In the genomic region with DNA sequence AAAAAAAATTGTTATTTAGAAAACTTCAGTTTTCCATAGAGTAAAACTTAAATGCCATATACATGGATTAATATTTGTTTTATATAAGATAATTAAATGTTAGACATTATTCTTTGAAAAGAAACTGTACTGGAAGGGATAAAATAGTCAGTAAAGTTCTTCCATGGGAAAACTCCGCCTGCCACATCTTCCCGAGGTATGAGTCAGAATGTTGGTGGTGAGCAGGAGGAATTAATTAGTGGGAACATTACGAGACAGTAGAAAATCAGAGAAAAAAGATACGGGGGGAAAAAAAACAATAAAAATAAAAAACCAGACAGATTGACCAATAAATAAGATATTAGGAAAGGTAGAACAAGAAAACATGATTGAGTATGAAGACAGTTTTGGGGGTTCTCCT, we compare ENCODE assay signal across 1 cellular context.
TF ChIP-seq lines count a peak whose summit lies in the region.

No MANE protein-coding gene starts in this region.

TF ChIP-seq in SK-N-SH, 30 proteins besides CTCF, POLR2A, EP300 and RAD21:
- peak; percentile 77; the same call in 1 of the 2 replicates for TF ChIP-seq FOSL2 (IDR thresholded peaks at IDR 0.05; ENCODE audit: borderline replicate concordance, low read depth)
- no peak; the same call in 1 of the 2 replicates for TF ChIP-seq POLR2AphosphoS5 (IDR thresholded peaks at IDR 0.05; ENCODE audit: low read depth, low read length)
- TF ChIP-seq RXRA (IDR thresholded peaks at IDR 0.05; ENCODE audit: borderline replicate concordance, low read depth) = no peak
- TF ChIP-seq USF2 (IDR thresholded peaks at IDR 0.05; ENCODE audit: borderline replicate concordance, low read depth, low read length) = no peak
- TF ChIP-seq TCF12 (IDR thresholded peaks at IDR 0.05) = peak; percentile 90
- TF ChIP-seq JUND (IDR thresholded peaks at IDR 0.05) = peak; percentile 52; the same call in 1 of the 2 replicates
- TF ChIP-seq, protein P1, sequence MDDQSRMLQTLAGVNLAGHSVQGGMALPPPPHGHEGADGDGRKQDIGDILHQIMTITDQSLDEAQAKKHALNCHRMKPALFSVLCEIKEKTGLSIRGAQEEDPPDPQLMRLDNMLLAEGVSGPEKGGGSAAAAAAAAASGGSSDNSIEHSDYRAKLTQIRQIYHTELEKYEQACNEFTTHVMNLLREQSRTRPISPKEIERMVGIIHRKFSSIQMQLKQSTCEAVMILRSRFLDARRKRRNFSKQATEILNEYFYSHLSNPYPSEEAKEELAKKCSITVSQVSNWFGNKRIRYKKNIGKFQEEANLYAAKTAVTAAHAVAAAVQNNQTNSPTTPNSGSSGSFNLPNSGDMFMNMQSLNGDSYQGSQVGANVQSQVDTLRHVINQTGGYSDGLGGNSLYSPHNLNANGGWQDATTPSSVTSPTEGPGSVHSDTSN (IDR thresholded peaks at IDR 0.05) = 0 out of 2 replicates have a peak, but pooled peaks have one; percentile 8
